In genomic region chr15:90352109-90352893, GRCh38 we compare ENCODE assay signal across 8 cellular contexts. TPM values are rescaled to one million over a fixed set of nuclear protein-coding genes. Genes with fewer than 3 reads are reported as not detected.
DNase-seq lines count a peak whose midpoint lies in the region; ATAC-seq and TF ChIP-seq lines count a peak whose summit lies in the region.

Gene ZNF774 (plus strand): TSS chr15:90352284. CDS start chr15:90354661, 2,377 bp downstream.

- no peak within 1 kb of the TSS for H3K4me3 ChIP-seq in KMS-11 (IDR thresholded peaks at IDR 0.05; ENCODE audit: insufficient read depth, low read depth, low read length)
- peak within 1 kb of the TSS; percentile 79 to 85 for H3K4me3 ChIP-seq in Panc1 (ENCODE audit: low read depth in 2 of 2, low read length in 2 of 2)
- peak within 1 kb of the TSS; percentile 67 to 85 (median 78) for H3K4me3 ChIP-seq in fibroblast of lung (replicated peaks in 1 of 4; ENCODE audit: control extremely low read depth in 1 of 4, insufficient read depth in 1 of 4, low read depth in 3 of 4, low read length in 4 of 4)
- peak within 1 kb of the TSS; percentile 91 for H3K4me3 ChIP-seq in naive thymus-derived CD4-positive, alpha-beta T cell (ENCODE audit: low read length)

- H3K9me3 ChIP-seq in Panc1 (ENCODE audit: control insufficient read depth, insufficient read depth, low read depth, low read length) (no peaks in the 10 kb centered on the region), fibroblast of lung (ENCODE audit: control insufficient read depth, insufficient read depth, low read depth, low read length) (no peaks in the 10 kb centered on the region)
- no peaks in the 10 kb centered on the region for H3K9me3 ChIP-seq in naive thymus-derived CD4-positive, alpha-beta T cell (ENCODE audit: control insufficient read depth in 2 of 3, low read length in 3 of 3)

- no peaks in the 10 kb centered on the region for H3K9me3 Mint-ChIP-seq in activated T-cell treated with anti-CD3 and anti-CD28 coated beads, Interleukin-2, amount 50 U/mL, for 72 hours
- H3K9me3 Mint-ChIP-seq in naive thymus-derived CD4-positive, alpha-beta T cell, result no peaks in the 10 kb centered on the region
- H3K9me3 Mint-ChIP-seq in stimulated activated memory B cell treated with anti-CD40 and anti-IgM and Interleukin-4, amounts not matched to agents 10 μg/mL and 1 μg/mL and 100 μg/mL, for 72 hours, result no peaks in the 10 kb centered on the region

- no peaks in the 10 kb centered on the region for H3K27me3 Mint-ChIP-seq in activated T-cell treated with anti-CD3 and anti-CD28 coated beads, Interleukin-2, amount 50 U/mL, for 72 hours (ENCODE audit: low read depth)
- H3K27me3 Mint-ChIP-seq in naive thymus-derived CD4-positive, alpha-beta T cell, result peaks cover 0 to 17% (median 0%) of the 10 kb centered on the region in 5 donors
- H3K27me3 Mint-ChIP-seq in stimulated activated memory B cell treated with anti-CD40 and anti-IgM and Interleukin-4, amounts not matched to agents 10 μg/mL and 1 μg/mL and 100 μg/mL, for 72 hours, result no peaks in the 10 kb centered on the region

- H3K27ac Mint-ChIP-seq in activated T-cell treated with anti-CD3 and anti-CD28 coated beads, Interleukin-2, amount 50 U/mL, for 72 hours, result peak within 1 kb of the TSS; percentile 28
- peak within 1 kb of the TSS in 8 of 9 donors; percentile 8 to 86 (median 66) for H3K27ac Mint-ChIP-seq in naive thymus-derived CD4-positive, alpha-beta T cell
- peak within 1 kb of the TSS; percentile 82 for H3K27ac Mint-ChIP-seq in stimulated activated memory B cell treated with anti-CD40 and anti-IgM and Interleukin-4, amounts not matched to agents 10 μg/mL and 1 μg/mL and 100 μg/mL, for 72 hours

- peak within 1 kb of the TSS; percentile 56; the same call in 1 of the 2 replicates for H3K9ac ChIP-seq in KMS-11
- H3K9ac ChIP-seq in fibroblast of lung (ENCODE audit: insufficient read depth, low read length), result peak within 1 kb of the TSS; percentile 63

- DNase-seq in DMS79 (lab: John Stamatoyannopoulos, UW), result peak; percentile 72
- peak; percentile 94 for DNase-seq in Panc1 (ENCODE audit: low read depth, low spot score)
- DNase-seq in activated T-cell treated with anti-CD3 and anti-CD28 coated beads, Interleukin-2, amount 50 U/mL, for 72 hours, result peak; percentile 92 to 95
- peak; percentile 89 to 96 for DNase-seq in fibroblast of lung (ENCODE audit: low read depth in 2 of 2)
- DNase-seq in naive thymus-derived CD4-positive, alpha-beta T cell, result peak; percentile 74 to 95 (median 93)

- CTCF ChIA-PET in Panc1 (lab: Charles Lee), result no interaction called here
- CTCF ChIA-PET in naive thymus-derived CD4-positive, alpha-beta T cell (lab: Charles Lee), result interaction anchor here (1.6 kb wide), 1 partner anchor 10 kb away, joined by 4 read pairs; no protein-coding TSS in a partner anchor

- H3K4me1 Mint-ChIP-seq in activated T-cell treated with anti-CD3 and anti-CD28 coated beads, Interleukin-2, amount 50 U/mL, for 72 hours (ENCODE audit: low read depth), result peaks cover 10% of the 10 kb centered on the region
- peaks cover 7 to 29% (median 9%) of the 10 kb centered on the region in 7 donors for H3K4me1 Mint-ChIP-seq in naive thymus-derived CD4-positive, alpha-beta T cell
- peaks cover 12% of the 10 kb centered on the region for H3K4me1 Mint-ChIP-seq in stimulated activated memory B cell treated with anti-CD40 and anti-IgM and Interleukin-4, amounts not matched to agents 10 μg/mL and 1 μg/mL and 100 μg/mL, for 72 hours

- H3K79me2 ChIP-seq in KMS-11 (ENCODE audit: insufficient read depth, low read depth) (no peaks in the 10 kb centered on the region), fibroblast of lung (ENCODE audit: control insufficient read depth, insufficient read depth, low read length) (no peaks in the 10 kb centered on the region)

- H2AFZ ChIP-seq in KMS-11 (ENCODE audit: low read depth) (peak within 1 kb of the TSS; percentile 99), fibroblast of lung (ENCODE audit: low read length) (peak within 1 kb of the TSS; percentile 96)

- intact Hi-C loops in Panc1 (cut with micrococcal nuclease; ENCODE audit: unreplicated experiment), result no loop called here
- intact Hi-C loops in naive thymus-derived CD4-positive, alpha-beta T cell (cut with micrococcal nuclease), result loop anchor here in 1 of 2 donors (1.0 to 5.0 kb wide), 5 partner anchors 16 to 550 kb away; partner anchors contain the start of genes IQGAP1 and MAN2A2

- TF ChIP-seq CTCF in KMS-11 (conservative IDR thresholded peaks at IDR 0.05; ENCODE audit: low read depth, low read length) (no peak), Panc1 (IDR thresholded peaks at IDR 0.05) (no peak), fibroblast of lung (conservative IDR thresholded peaks at IDR 0.05 in 1 of 2, IDR thresholded peaks at IDR 0.05 in 1 of 2; ENCODE audit: low read depth in 1 of 2, low read length in 2 of 2) (no peak)

- H4K20me1 ChIP-seq in KMS-11 (ENCODE audit: insufficient read depth) (no peaks in the 10 kb centered on the region), fibroblast of lung (ENCODE audit: control insufficient read depth, extremely low read depth, insufficient read depth, low read length) (no peaks in the 10 kb centered on the region)

- TSS peak; percentile 90 for BruUV-seq in Panc1 (replicated peaks; lab: Mats Ljungman, UMichigan)

- ATAC-seq in GM21786 (IDR thresholded peaks at IDR 0.05; ENCODE audit: unreplicated experiment) (peak; percentile 98), Panc1 (peak; percentile 99)
- ATAC-seq in activated T-cell treated with anti-CD3 and anti-CD28 coated beads, Interleukin-2, amount 50 U/mL, for 72 hours (replicated peaks in 1 of 2), result peak; percentile 94 to 97
- ATAC-seq in naive thymus-derived CD4-positive, alpha-beta T cell, result peak; percentile 99
- ATAC-seq in stimulated activated memory B cell treated with anti-CD40 and anti-IgM and Interleukin-4, amounts not matched to agents 10 μg/mL and 1 μg/mL and 100 μg/mL, for 72 hours, result peak; percentile 99

- H3K36me3 ChIP-seq in KMS-11 (ENCODE audit: insufficient read depth) (no peaks in the 10 kb centered on the region), Panc1 (ENCODE audit: control insufficient read depth, insufficient read depth, low read length) (no peaks in the 10 kb centered on the region), fibroblast of lung (ENCODE audit: control insufficient read depth, insufficient read depth, low read length) (no peaks in the 10 kb centered on the region)
- H3K36me3 ChIP-seq in naive thymus-derived CD4-positive, alpha-beta T cell (ENCODE audit: control insufficient read depth in 2 of 3, insufficient read depth in 3 of 3, low read length in 3 of 3), result no peaks in the 10 kb centered on the region

- H3K4me1 ChIP-seq in KMS-11 (ENCODE audit: low read depth, poor library complexity, severe bottlenecking) (peaks cover 5% of the 10 kb centered on the region), Panc1 (ENCODE audit: control insufficient read depth, insufficient read depth, low read length) (peaks cover 10% of the 10 kb centered on the region), fibroblast of lung (ENCODE audit: control insufficient read depth, extremely low read depth, insufficient read depth, low read length) (no peaks in the 10 kb centered on the region)
- peaks cover 5 to 11% of the 10 kb centered on the region in 2 donors for H3K4me1 ChIP-seq in naive thymus-derived CD4-positive, alpha-beta T cell (ENCODE audit: control insufficient read depth in 2 of 2, insufficient read depth in 2 of 2, low read length in 2 of 2)

- peak within 1 kb of the TSS; percentile 90 to 95 for H3K4me3 Mint-ChIP-seq in activated T-cell treated with anti-CD3 and anti-CD28 coated beads, Interleukin-2, amount 50 U/mL, for 72 hours
- peak within 1 kb of the TSS; percentile 86 to 92 (median 89) for H3K4me3 Mint-ChIP-seq in naive thymus-derived CD4-positive, alpha-beta T cell
- H3K4me3 Mint-ChIP-seq in stimulated activated memory B cell treated with anti-CD40 and anti-IgM and Interleukin-4, amounts not matched to agents 10 μg/mL and 1 μg/mL and 100 μg/mL, for 72 hours, result peak within 1 kb of the TSS; percentile 87

- in situ Hi-C loops in Panc1 (cut with HindIII; ENCODE audit: low pct_unique_long_range_greater_than_20kb, low sequenced_read_pairs), result no loop called here

- H3K27ac ChIP-seq in KMS-11 (no peak within 1 kb of the TSS), Panc1 (ENCODE audit: low read length) (peak within 1 kb of the TSS; percentile 55), fibroblast of lung (ENCODE audit: insufficient read depth, low read length) (peak within 1 kb of the TSS; percentile 30)
- peak within 1 kb of the TSS; percentile 73 for H3K27ac ChIP-seq in naive thymus-derived CD4-positive, alpha-beta T cell (ENCODE audit: low read depth, low read length)

- peak within 1 kb of the TSS; percentile 63 for H3K4me2 ChIP-seq in KMS-11
- peak within 1 kb of the TSS; percentile 84 for H3K4me2 ChIP-seq in fibroblast of lung (ENCODE audit: extremely low read depth, insufficient read depth, low read length)

- POLR2A ChIA-PET in Panc1 (lab: Charles Lee), result interaction anchor here (0.6 kb wide), 2 partner anchors 27 to 63 kb away, joined by 3 to 4 read pairs; no protein-coding TSS in a partner anchor
- POLR2A ChIA-PET in naive thymus-derived CD4-positive, alpha-beta T cell (lab: Charles Lee), result interaction anchor here (0.6 to 1.5 kb wide), 3 partner anchors 15 to 176 kb away, joined by 3 to 5 read pairs (median 3); no protein-coding TSS in a partner anchor

- peaks cover 0 to 2% of the 10 kb centered on the region in 2 donors for H3K36me3 Mint-ChIP-seq in activated T-cell treated with anti-CD3 and anti-CD28 coated beads, Interleukin-2, amount 50 U/mL, for 72 hours (ENCODE audit: insufficient read depth in 2 of 2)
- H3K36me3 Mint-ChIP-seq in naive thymus-derived CD4-positive, alpha-beta T cell, result no peaks in the 10 kb centered on the region
- no peaks in the 10 kb centered on the region for H3K36me3 Mint-ChIP-seq in stimulated activated memory B cell treated with anti-CD40 and anti-IgM and Interleukin-4, amounts not matched to agents 10 μg/mL and 1 μg/mL and 100 μg/mL, for 72 hours

- H3K27me3 ChIP-seq in KMS-11 (ENCODE audit: insufficient read depth, low read depth) (no peaks in the 10 kb centered on the region), Panc1 (ENCODE audit: control insufficient read depth, insufficient read depth, low read length) (no peaks in the 10 kb centered on the region), fibroblast of lung (ENCODE audit: control insufficient read depth, insufficient read depth, low read length) (no peaks in the 10 kb centered on the region)
- no peaks in the 10 kb centered on the region for H3K27me3 ChIP-seq in naive thymus-derived CD4-positive, alpha-beta T cell (ENCODE audit: control insufficient read depth in 2 of 2, insufficient read depth in 2 of 2, low read length in 2 of 2)

RNA-seq across cellular contexts. Expression of gene ZNF774, which starts in this region (rescaled TPM):
- total RNA-seq in Panc1 (2021; ENCODE audit: unreplicated experiment) (5.2 TPM), fibroblast of lung (1.3 and 1.8 TPM in 2 replicates)
- polyA plus RNA-seq in Panc1 (2012; ENCODE audit: insufficient read length), result 2.4 TPM
- 1 to 10 TPM in 1 of 2 donors, under 1 TPM in 1; 0.60 to 2.7 TPM for total RNA-seq in activated T-cell treated with anti-CD3 and anti-CD28 coated beads, Interleukin-2, amount 50 U/mL, for 72 hours
- 1.2 and 1.3 TPM in 2 replicates for polyA plus RNA-seq in fibroblast of lung
- 1.1 TPM in 2 replicates for polyA plus RNA-seq in fibroblast of lung (2012)
- polyA minus RNA-seq in fibroblast of lung (ENCODE audit: low replicate concordance), result 0.12 TPM in 1 of 2 replicates, not detected in the other
- total RNA-seq in naive thymus-derived CD4-positive, alpha-beta T cell, result 1 to 10 TPM in 3 of 5 experiments, under 1 TPM in 2; 0.22 to 2.0 (median 1.5) TPM
- polyA plus RNA-seq in naive thymus-derived CD4-positive, alpha-beta T cell, result under 1 TPM; 0.08 to 0.16 TPM

Comparison
In these comparisons a context has a peak if more than half of its experiments do, and no peak if none do; other contexts are left out.
1. H3K27ac Mint-ChIP-seq: peak in every context shown above with its lines; median percentile 82 in stimulated activated memory B cell treated with anti-CD40 and anti-IgM and Interleukin-4, amounts not matched to agents 10 μg/mL and 1 μg/mL and 100 μg/mL, for 72 hours; 66 in naive thymus-derived CD4-positive, alpha-beta T cell; 28 in activated T-cell treated with anti-CD3 and anti-CD28 coated beads, Interleukin-2, amount 50 U/mL, for 72 hours.